ENCODE assay signal across 8 cellular contexts in the genomic region with DNA sequence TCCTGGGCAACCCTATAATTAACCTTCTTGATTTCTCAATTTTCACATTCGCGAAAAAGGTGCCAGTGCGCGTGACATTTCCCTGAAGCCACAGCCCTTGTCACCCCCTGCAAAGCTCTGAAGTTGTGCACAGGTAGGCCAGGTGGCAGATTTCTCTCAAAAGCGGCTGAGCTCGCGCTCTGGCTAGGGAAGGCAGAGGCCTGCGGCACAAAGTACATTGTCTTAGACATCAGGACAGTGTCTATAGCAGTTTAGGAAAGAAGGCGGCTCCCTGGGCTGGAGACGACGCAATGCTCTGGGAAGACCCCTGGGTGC. TPM values are rescaled to one million over a fixed set of nuclear protein-coding genes. Genes with fewer than 3 reads are reported as not detected.
DNase-seq lines count a peak whose midpoint lies in the region; ATAC-seq and TF ChIP-seq lines count a peak whose summit lies in the region.

No MANE protein-coding gene starts in this region.

- CTCF ChIA-PET in activated CD4-positive, alpha-beta T cell treated with anti-CD3 and anti-CD28 coated beads for 36 hours (lab: Charles Lee), result interaction anchor here (0.6 to 1.5 kb wide), 6 partner anchors 12 to 1025 kb away, joined by 3 to 11 read pairs (median 3); a partner anchor contains a TSS

- TF ChIP-seq CTCF in astrocyte of the spinal cord (IDR thresholded peaks at IDR 0.05; ENCODE audit: low read depth, low read length), result no peak

- no peaks in the 10 kb centered on the region for H3K27me3 Mint-ChIP-seq in activated CD4-positive, alpha-beta T cell treated with anti-CD3 and anti-CD28 coated beads for 36 hours
- H3K27me3 Mint-ChIP-seq in memory B cell, result no peaks in the 10 kb centered on the region

- H3K4me1 Mint-ChIP-seq in activated CD4-positive, alpha-beta T cell treated with anti-CD3 and anti-CD28 coated beads for 36 hours, result peaks cover 39% of the 10 kb centered on the region
- peaks cover 28% of the 10 kb centered on the region for H3K4me1 Mint-ChIP-seq in memory B cell

- intact Hi-C loops in activated CD4-positive, alpha-beta T cell treated with anti-CD3 and anti-CD28 coated beads for 36 hours (cut with DNase I, micrococcal nuclease), result loop anchor here (1.0 to 5.0 kb wide), 12 partner anchors 41 to 263 kb away; a partner anchor contains a TSS

- no peaks in the 10 kb centered on the region for H3K36me3 ChIP-seq in urinary bladder (ENCODE audit: insufficient read depth)

- in situ Hi-C loops in astrocyte of the spinal cord (cut with HindIII; ENCODE audit: low sequenced_read_pairs), result no loop called here

- H3K4me1 ChIP-seq in urinary bladder (ENCODE audit: insufficient read depth), result no peaks in the 10 kb centered on the region

- peak overlapping the region; percentile 85 for H3K27ac Mint-ChIP-seq in activated CD4-positive, alpha-beta T cell treated with anti-CD3 and anti-CD28 coated beads for 36 hours
- peak overlapping the region; percentile 93 for H3K27ac Mint-ChIP-seq in memory B cell

- WGBS in urinary bladder, result under 1% methylated on average over 11 of the region's 11 CpGs

- peak overlapping the region; percentile 98 for H3K4me3 Mint-ChIP-seq in activated CD4-positive, alpha-beta T cell treated with anti-CD3 and anti-CD28 coated beads for 36 hours
- H3K4me3 Mint-ChIP-seq in memory B cell, result peak overlapping the region; percentile 99

- ATAC-seq in activated CD4-positive, alpha-beta T cell treated with anti-CD3 and anti-CD28 coated beads for 36 hours, result peak; percentile 23
- peak; percentile 0 for ATAC-seq in HG03565 (IDR thresholded peaks at IDR 0.05; ENCODE audit: unreplicated experiment)
- peak; percentile 8 for ATAC-seq in memory B cell (ENCODE audit: low read depth)

- DNase-seq in activated CD4-positive, alpha-beta T cell treated with anti-CD3 and anti-CD28 coated beads for 36 hours, result no peak
- no peak for DNase-seq in activated CD4-positive, alpha-beta T cell treated with anti-CD3 and anti-CD28 coated beads, Interleukin-2, amount 50 U/mL, for 1 hour
- DNase-seq in astrocyte of the spinal cord (ENCODE audit: low read depth, low spot score) (no peak), memory B cell (ENCODE audit: low spot score in 2 of 2) (no peak), 8988T (no peak), Kasumi-1 (lab: John Stamatoyannopoulos, UW) (no peak)

- H3K4me3 ChIP-seq in astrocyte of the spinal cord (ENCODE audit: low read depth, low read length), result peak overlapping the region; percentile 82
- peak overlapping the region; percentile 65 for H3K4me3 ChIP-seq in urinary bladder (ENCODE audit: low read depth, low read length)

- H3K27ac ChIP-seq in urinary bladder (ENCODE audit: low read depth), result peak overlapping the region; percentile 68

- POLR2A ChIA-PET in activated CD4-positive, alpha-beta T cell treated with anti-CD3 and anti-CD28 coated beads for 36 hours (lab: Charles Lee), result interaction anchor here (0.5 to 2.2 kb wide), 12 partner anchors 28 to 886 kb away, joined by 3 to 27 read pairs (median 4); a partner anchor contains a TSS

- H3K9me3 Mint-ChIP-seq in activated CD4-positive, alpha-beta T cell treated with anti-CD3 and anti-CD28 coated beads for 36 hours (ENCODE audit: low read depth), result peaks cover 12% of the 10 kb centered on the region
- no peaks in the 10 kb centered on the region for H3K9me3 Mint-ChIP-seq in memory B cell

- peaks cover 34% of the 10 kb centered on the region for H3K36me3 Mint-ChIP-seq in activated CD4-positive, alpha-beta T cell treated with anti-CD3 and anti-CD28 coated beads for 36 hours (ENCODE audit: low read depth)
- H3K36me3 Mint-ChIP-seq in memory B cell, result peaks cover 5% of the 10 kb centered on the region

RNA-seq across cellular contexts. Expression of a gene that starts 42.9 kb away (rescaled TPM):
- 1 to 10 TPM; 9.2 TPM for total RNA-seq in activated CD4-positive, alpha-beta T cell treated with anti-CD3 and anti-CD28 coated beads for 36 hours
- 30.1 TPM for total RNA-seq in urinary bladder
- 5.0 TPM for polyA plus RNA-seq in urinary bladder

RNA-seq across cellular contexts. Expression of a gene that starts 45.7 kb away (rescaled TPM):
- 10 to 100 TPM; 33.3 to 41.3 TPM for total RNA-seq in activated CD4-positive, alpha-beta T cell treated with anti-CD3 and anti-CD28 coated beads for 36 hours
- 71.4 TPM for total RNA-seq in urinary bladder
- 8.8 TPM for polyA plus RNA-seq in urinary bladder
